In genomic region chr11:9850224-9850895, GRCh38 we compare ENCODE assay signal across 17 cellular contexts.
"Had no signal": no experiment of that assay in that cellular context is flagged by ENCODE, and none has a peak within 500 bp of the region (broad histone marks: within the 10 kb centered on the region; RNA-seq: fewer than 3 reads in every experiment).

No MANE protein-coding gene starts in this region.

- H3K4me2 ChIP-seq: neural progenitor cell, smooth muscle cell had no signal

- H3K36me3 ChIP-seq: colonic mucosa, neural progenitor cell had no signal

- ATAC-seq: activated CD4-positive, CD25-positive, alpha-beta regulatory T cell treated with anti-CD3 and anti-CD28 coated beads, Interleukin-2, amount 50 U/mL, for 24 hours; activated CD8-positive, alpha-beta memory T cell treated with anti-CD3 and anti-CD28 coated beads, Interleukin-2, amount 10 ng/mL, durations not matched to agents 7 days and 5 days; activated T-cell treated with anti-CD3 and anti-CD28 coated beads, Interleukin-2, amount 50 U/mL, for 4 hours; left cardiac atrium; lower lobe of right lung had no signal

- H2AFZ ChIP-seq: neural progenitor cell had no signal

- H3K4me1 ChIP-seq: colonic mucosa, lower lobe of right lung, neural progenitor cell, tibial artery, vagina had no signal

- H3K9me3 ChIP-seq: colonic mucosa, lower lobe of right lung, tibial artery, vagina had no signal

- DNase-seq: activated CD8-positive, alpha-beta memory T cell treated with anti-CD3 and anti-CD28 coated beads, Interleukin-2, amount 10 ng/mL, durations not matched to agents 7 days and 5 days; activated effector memory CD4-positive, alpha-beta T cell treated with anti-CD3 and anti-CD28 coated beads, Interleukin-2, amount 50 U/mL, for 16 hours; activated naive CD8-positive, alpha-beta T cell treated with anti-CD3 and anti-CD28 coated beads, Interleukin-2, amount 10 ng/mL, durations not matched to agents 7 days and 5 days; activated T-cell treated with anti-CD3 and anti-CD28 coated beads, Interleukin-2, amount 50 U/mL, for 4 hours; colonic mucosa; effector CD4-positive, alpha-beta T cell; hypothalamus; left cardiac atrium; lower lobe of right lung; midbrain; T-helper 2 cell; tibial artery had no signal

- H3K27ac ChIP-seq: cardiac muscle cell, colonic mucosa, lower lobe of right lung, neural progenitor cell, tibial artery, vagina had no signal

- H3K4me3 ChIP-seq: cardiac muscle cell, colonic mucosa, lower lobe of right lung, neural progenitor cell, smooth muscle cell, tibial artery, vagina had no signal

- H3K27me3 ChIP-seq: cardiac muscle cell, colonic mucosa, neural progenitor cell, tibial artery, vagina had no signal

- H3K9ac ChIP-seq: neural progenitor cell had no signal
